33 cellular contexts compared by ENCODE assay signal in genomic region chr9:132578367-132578932, GRCh38. TPM values are rescaled to one million over a fixed set of nuclear protein-coding genes. Genes with fewer than 3 reads are reported as not detected.
"Had no signal": no experiment of that assay in that cellular context is flagged by ENCODE, and none has a peak within 500 bp of the region (broad histone marks: within the 10 kb centered on the region; RNA-seq: fewer than 3 reads in every experiment).

No MANE protein-coding gene starts in this region.

- ATAC-seq: activated CD8-positive, alpha-beta T cell treated with anti-CD3 and anti-CD28 coated beads for 36 hours; esophagus mucosa; mucosa of descending colon; natural killer cell treated with Interleukin-12 subunit alpha and Interleukin-12 subunit beta and Interleukin-15 and Interleukin-18, amount 100 ng/mL, for 72 hours; right lobe of liver; SK-N-SH treated with all-trans-retinoic acid at 6 μM for 48 hours had no signal

- H3K27ac ChIP-seq: ascending aorta, cardiac muscle cell, right lobe of liver, upper lobe of left lung, vagina had no signal

- H3K9me3 ChIP-seq: ascending aorta, mucosa of descending colon, right lobe of liver, upper lobe of left lung, vagina had no signal

- FAIRE-seq: endothelial cell of umbilical vein, keratinocyte had no signal

- H3K36me3 Mint-ChIP-seq: activated naive CD8-positive, alpha-beta T cell treated with anti-CD3 and anti-CD28 coated beads, Interleukin-2, amount 10 ng/mL, durations not matched to agents 7 days and 5 days; brain; natural killer cell treated with Interleukin-12 subunit alpha and Interleukin-12 subunit beta and Interleukin-15 and Interleukin-18, amount 100 ng/mL, for 72 hours had no signal

- H3K36me3 ChIP-seq: ascending aorta, cardiac muscle cell, right lobe of liver, upper lobe of left lung, vagina had no signal

- H3K4me3 Mint-ChIP-seq: activated CD8-positive, alpha-beta T cell treated with anti-CD3 and anti-CD28 coated beads for 36 hours; activated naive CD4-positive, alpha-beta T cell treated with anti-CD3 and anti-CD28 coated beads for 36 hours; activated naive CD8-positive, alpha-beta T cell treated with anti-CD3 and anti-CD28 coated beads, Interleukin-2, amount 10 ng/mL, durations not matched to agents 7 days and 5 days; natural killer cell treated with Interleukin-12 subunit alpha and Interleukin-12 subunit beta and Interleukin-15 and Interleukin-18, amount 100 ng/mL, for 72 hours; stimulated activated naive CD8-positive, alpha-beta T cell treated with anti-CD3 and anti-CD28 coated beads, Interleukin-15, Interleukin-2, amounts not matched to agents 100 ng/mL and 50 ng/mL, for 24 hours had no signal

- DNase-seq: activated CD4-positive, alpha-beta T cell treated with anti-CD3 and anti-CD28 coated beads, Interleukin-2, amount 50 U/mL, for 1 hour; activated CD4-positive, CD25-positive, alpha-beta regulatory T cell treated with anti-CD3 and anti-CD28 coated beads, Interleukin-2, amount 50 U/mL, for 72 hours; activated CD8-positive, alpha-beta T cell treated with anti-CD3 and anti-CD28 coated beads for 36 hours; activated effector memory CD4-positive, alpha-beta T cell treated with Interleukin-2 at 50 U/mL for 16 hours; activated naive CD4-positive, alpha-beta T cell treated with anti-CD3 and anti-CD28 coated beads for 36 hours; activated naive CD8-positive, alpha-beta T cell treated with anti-CD3 and anti-CD28 coated beads, Interleukin-2, amount 10 ng/mL, durations not matched to agents 7 days and 5 days; activated T-cell treated with anti-CD3 and anti-CD28 coated beads for 4 hours; foreskin fibroblast; mesendoderm; mucosa of descending colon; stimulated activated CD4-positive, alpha-beta T cell treated with anti-CD3 and anti-CD28 coated beads, Interleukin-12 subunit alpha, Interleukin-12 subunit beta, amount 100 ng/mL, for 4 hours; stimulated activated CD4-positive, alpha-beta T cell treated with anti-CD3 and anti-CD28 coated beads, Interleukin-4, amount 100 ng/mL, for 1 hour; T-helper 2 cell; upper lobe of left lung had no signal

- H3K9me3 Mint-ChIP-seq: activated CD8-positive, alpha-beta T cell treated with anti-CD3 and anti-CD28 coated beads for 36 hours; activated naive CD4-positive, alpha-beta T cell treated with anti-CD3 and anti-CD28 coated beads for 36 hours; activated naive CD8-positive, alpha-beta T cell treated with anti-CD3 and anti-CD28 coated beads, Interleukin-2, amount 10 ng/mL, durations not matched to agents 7 days and 5 days; natural killer cell treated with Interleukin-12 subunit alpha and Interleukin-12 subunit beta and Interleukin-15 and Interleukin-18, amount 100 ng/mL, for 72 hours; stimulated activated naive CD8-positive, alpha-beta T cell treated with anti-CD3 and anti-CD28 coated beads, Interleukin-15, Interleukin-2, amounts not matched to agents 100 ng/mL and 50 ng/mL, for 24 hours had no signal

- H3K4me3 ChIP-seq: ascending aorta, cardiac muscle cell, lung, mucosa of descending colon, right lobe of liver, upper lobe of left lung, vagina had no signal

- H3K4me1 ChIP-seq: ascending aorta had no signal

- H3K27ac Mint-ChIP-seq: activated CD8-positive, alpha-beta T cell treated with anti-CD3 and anti-CD28 coated beads for 36 hours; activated naive CD4-positive, alpha-beta T cell treated with anti-CD3 and anti-CD28 coated beads for 36 hours; activated naive CD8-positive, alpha-beta T cell treated with anti-CD3 and anti-CD28 coated beads, Interleukin-2, amount 10 ng/mL, durations not matched to agents 7 days and 5 days; natural killer cell treated with Interleukin-12 subunit alpha and Interleukin-12 subunit beta and Interleukin-15 and Interleukin-18, amount 100 ng/mL, for 72 hours; progenitor cell of endocrine pancreas; stimulated activated naive CD8-positive, alpha-beta T cell treated with anti-CD3 and anti-CD28 coated beads, Interleukin-15, Interleukin-2, amounts not matched to agents 100 ng/mL and 50 ng/mL, for 24 hours had no signal

RNA-seq across cellular contexts. Expression of gene BARHL1, which starts 4.0 kb away (rescaled TPM):
- total RNA-seq: activated CD8-positive, alpha-beta T cell treated with anti-CD3 and anti-CD28 coated beads for 36 hours; activated naive CD4-positive, alpha-beta T cell treated with anti-CD3 and anti-CD28 coated beads for 36 hours; activated naive CD8-positive, alpha-beta T cell treated with anti-CD3 and anti-CD28 coated beads, Interleukin-2, amount 10 ng/mL, durations not matched to agents 7 days and 5 days; ascending aorta; cardiac muscle cell; endothelial cell of umbilical vein; esophagus mucosa; glomerular endothelial cell; lung; mucosa of descending colon; myocyte; natural killer cell treated with Interleukin-12 subunit alpha and Interleukin-12 subunit beta and Interleukin-15 and Interleukin-18, amount 100 ng/mL, for 72 hours; osteocyte; progenitor cell of endocrine pancreas; renal cortical epithelial cell; right lobe of liver; skeletal muscle tissue; subcutaneous adipose tissue; upper lobe of left lung; vagina had no signal
- polyA plus RNA-seq: cardiac muscle cell, endothelial cell of umbilical vein, keratinocyte, lung had no signal
